11 cellular contexts compared by ENCODE assay signal in the genomic region with DNA sequence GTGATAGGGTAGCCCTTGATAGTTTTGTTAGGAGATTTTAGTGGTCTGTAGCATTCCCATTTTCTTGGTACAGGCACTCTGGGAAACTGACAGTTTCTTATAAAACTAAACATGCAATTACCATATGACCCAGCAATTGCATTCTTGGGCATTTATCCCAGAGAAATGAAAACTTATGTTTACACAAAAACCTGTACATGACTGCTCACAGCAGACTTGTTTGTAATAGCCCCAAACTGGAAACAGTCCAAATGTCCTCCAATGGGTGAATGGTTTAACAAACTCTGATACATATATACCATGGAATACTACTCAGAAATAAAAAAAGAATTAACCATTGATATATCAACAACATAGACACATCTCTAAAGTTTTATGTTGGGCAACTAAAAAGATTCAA.
DNase-seq lines count a peak whose midpoint lies in the region; ATAC-seq and TF ChIP-seq lines count a peak whose summit lies in the region.
"Had no signal": no experiment of that assay in that cellular context is flagged by ENCODE, and none has a peak within 500 bp of the region (broad histone marks: within the 10 kb centered on the region; RNA-seq: fewer than 3 reads in every experiment).

No MANE protein-coding gene starts in this region.

- no peaks in the 10 kb centered on the region for H3K27me3 ChIP-seq in CD4-positive, alpha-beta T cell (ENCODE audit: control insufficient read depth, insufficient read depth, low read length)
- H3K27me3 ChIP-seq in lower lobe of right lung (ENCODE audit: low read depth): no peaks in the 10 kb centered on the region

- no peak overlapping the region for H3K4me3 ChIP-seq in lower lobe of right lung

- no peak overlapping the region for H3K27ac ChIP-seq in CD4-positive, alpha-beta T cell (ENCODE audit: low read depth, low read length)
- H3K27ac ChIP-seq in lower lobe of right lung: peak overlapping the region; percentile 20

- no peaks in the 10 kb centered on the region for H3K9me3 ChIP-seq in CD4-positive, alpha-beta T cell (ENCODE audit: control insufficient read depth, low read length)
- H3K9me3 ChIP-seq in lower lobe of right lung: no peaks in the 10 kb centered on the region

- H3K4me1 ChIP-seq in lower lobe of right lung: peaks cover 58% of the 10 kb centered on the region

- H3K4me3 Mint-ChIP-seq in CD4-positive, alpha-beta T cell: no peak overlapping the region
- H3K4me3 Mint-ChIP-seq in MCF 10A (ENCODE audit: unreplicated experiment): peak overlapping the region; percentile 41
- no peak overlapping the region for H3K4me3 Mint-ChIP-seq in activated naive CD8-positive, alpha-beta T cell treated with anti-CD3 and anti-CD28 coated beads for 36 hours

- H3K36me3 Mint-ChIP-seq in CD4-positive, alpha-beta T cell (ENCODE audit: low read depth): peaks cover 36% of the 10 kb centered on the region
- H3K36me3 Mint-ChIP-seq in MCF 10A (ENCODE audit: insufficient read depth, unreplicated experiment): peaks cover 10% of the 10 kb centered on the region
- H3K36me3 Mint-ChIP-seq in activated naive CD8-positive, alpha-beta T cell treated with anti-CD3 and anti-CD28 coated beads for 36 hours: peaks cover 19% of the 10 kb centered on the region

- no peak for ATAC-seq in CD4-positive, alpha-beta T cell (ENCODE audit: poor library complexity)
- peak; percentile 54 to 62 for ATAC-seq in lower lobe of right lung
- ATAC-seq: left cardiac atrium had no signal

- no peaks in the 10 kb centered on the region for H3K9me3 Mint-ChIP-seq in CD4-positive, alpha-beta T cell
- no peaks in the 10 kb centered on the region for H3K9me3 Mint-ChIP-seq in MCF 10A (ENCODE audit: unreplicated experiment)
- H3K9me3 Mint-ChIP-seq in activated naive CD8-positive, alpha-beta T cell treated with anti-CD3 and anti-CD28 coated beads for 36 hours: peaks cover 6% of the 10 kb centered on the region

- DNase-seq in CD4-positive, alpha-beta T cell: no peak
- DNase-seq in MCF 10A (ENCODE audit: unreplicated experiment): peak; percentile 84
- DNase-seq in lower lobe of right lung: no peak
- DNase-seq in GM03348 (ENCODE audit: low spot score): no peak
- DNase-seq in activated naive CD8-positive, alpha-beta T cell treated with anti-CD3 and anti-CD28 coated beads for 36 hours: no peak
- no peak for DNase-seq in stimulated activated CD4-positive, alpha-beta T cell treated with anti-CD3 and anti-CD28 coated beads, Interleukin-2, amount 100 ng/mL, for 48 hours
- no peak for DNase-seq in SW480 (ENCODE audit: low spot score)
- DNase-seq: Karpas-422, left cardiac atrium, RPMI8226 had no signal

- no peak for TF ChIP-seq RAD21 in Ishikawa (IDR thresholded peaks at IDR 0.05; ENCODE audit: low read depth)

- no peaks in the 10 kb centered on the region for H3K27me3 Mint-ChIP-seq in CD4-positive, alpha-beta T cell
- no peaks in the 10 kb centered on the region for H3K27me3 Mint-ChIP-seq in MCF 10A (ENCODE audit: insufficient read depth, unreplicated experiment)
- H3K27me3 Mint-ChIP-seq in activated naive CD8-positive, alpha-beta T cell treated with anti-CD3 and anti-CD28 coated beads for 36 hours: no peaks in the 10 kb centered on the region

- POLR2A ChIA-PET in CD4-positive, alpha-beta T cell (lab: Charles Lee): interaction anchor here (1.1 kb wide), 1 partner anchor 10 kb away, joined by 5 read pairs; no protein-coding TSS in a partner anchor
- POLR2A ChIA-PET in MCF 10A (lab: Yijun Ruan, JAX): interaction anchor here (0.7 to 3.3 kb wide), 2 partner anchors 14 to 34 kb away, joined by 4 to 16 read pairs; no protein-coding TSS in a partner anchor

- no peak for TF ChIP-seq CTCF in CD4-positive, alpha-beta T cell (IDR thresholded peaks at IDR 0.05)
- TF ChIP-seq CTCF in MCF 10A (IDR thresholded peaks at IDR 0.05; ENCODE audit: unreplicated experiment) (no peak), lower lobe of right lung (IDR thresholded peaks at IDR 0.05) (no peak)

- TF ChIP-seq EP300 in Ishikawa (IDR thresholded peaks at IDR 0.05; ENCODE audit: borderline replicate concordance): no peak

- BruUV-seq in MCF 10A (replicated peaks; lab: Mats Ljungman, UMichigan): no TSS peak

- H3K36me3 ChIP-seq in lower lobe of right lung: no peaks in the 10 kb centered on the region

- CTCF ChIA-PET in CD4-positive, alpha-beta T cell (lab: Charles Lee): no interaction called here
- CTCF ChIA-PET in MCF 10A (lab: Yijun Ruan, JAX): no interaction called here

- H3K4me1 Mint-ChIP-seq in CD4-positive, alpha-beta T cell (ENCODE audit: low read depth): peaks cover 74% of the 10 kb centered on the region
- H3K4me1 Mint-ChIP-seq in MCF 10A (ENCODE audit: insufficient read depth, unreplicated experiment): peaks cover 40% of the 10 kb centered on the region
- peaks cover 27% of the 10 kb centered on the region for H3K4me1 Mint-ChIP-seq in activated naive CD8-positive, alpha-beta T cell treated with anti-CD3 and anti-CD28 coated beads for 36 hours

- peak overlapping the region; percentile 68 for H3K27ac Mint-ChIP-seq in CD4-positive, alpha-beta T cell
- peak overlapping the region; percentile 84 for H3K27ac Mint-ChIP-seq in MCF 10A (ENCODE audit: low read depth, unreplicated experiment)
- no peak overlapping the region for H3K27ac Mint-ChIP-seq in activated naive CD8-positive, alpha-beta T cell treated with anti-CD3 and anti-CD28 coated beads for 36 hours

- intact Hi-C loops in CD4-positive, alpha-beta T cell (cut with DNase I, micrococcal nuclease): loop anchor here (5.0 kb wide), 2 partner anchors 35 to 40 kb away; no protein-coding TSS in a partner anchor
- intact Hi-C loops in MCF 10A (cut with micrococcal nuclease) (loop anchor here (5.0 kb wide), 1 partner anchor 35 kb away; no protein-coding TSS in a partner anchor), lower lobe of right lung (cut with DNase I) (no loop called here)

TF ChIP-seq in Ishikawa, 13 proteins besides CTCF, POLR2A, EP300 and RAD21:
- TF ChIP-seq NFIC (IDR thresholded peaks at IDR 0.05): peak; percentile 22; the same call in 1 of the 2 replicates
- TF ChIP-seq, protein P1, sequence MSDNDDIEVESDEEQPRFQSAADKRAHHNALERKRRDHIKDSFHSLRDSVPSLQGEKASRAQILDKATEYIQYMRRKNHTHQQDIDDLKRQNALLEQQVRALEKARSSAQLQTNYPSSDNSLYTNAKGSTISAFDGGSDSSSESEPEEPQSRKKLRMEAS (IDR thresholded peaks at IDR 0.05): no peak
TF ChIP-seq in Ishikawa: peak in this region for 1.
